Comparison of ENCODE assay signal across 30 cellular contexts in the genomic region with DNA sequence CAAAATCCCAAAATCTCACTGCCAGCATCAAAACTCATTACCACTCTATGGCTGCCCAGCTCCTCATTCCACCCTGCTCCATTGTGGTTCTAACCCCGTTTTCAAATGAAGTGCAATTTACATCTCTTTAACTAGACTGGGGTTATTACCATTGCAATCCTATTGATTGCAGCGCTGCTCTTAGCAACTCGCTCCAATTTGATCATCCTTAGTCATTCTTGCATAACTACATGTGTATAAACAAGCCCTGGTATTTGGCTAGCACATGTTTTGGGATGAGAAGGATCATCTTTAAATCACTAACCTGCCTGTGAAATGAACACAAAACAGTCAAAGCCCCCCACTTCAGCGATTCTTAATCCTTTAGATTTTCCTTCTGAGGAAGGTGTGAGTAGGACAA.
DNase-seq lines count a peak whose midpoint lies in the region; ATAC-seq, FAIRE-seq and TF ChIP-seq lines count a peak whose summit lies in the region.
"Had no signal": no experiment of that assay in that cellular context is flagged by ENCODE, and none has a peak within 500 bp of the region (broad histone marks: within the 10 kb centered on the region; RNA-seq: fewer than 3 reads in every experiment).

No MANE protein-coding gene starts in this region.

- H3K4me1 Mint-ChIP-seq in activated T-cell treated with anti-CD3 and anti-CD28 coated beads, Interleukin-2, amount 50 U/mL, for 4 hours (ENCODE audit: low read depth) = no peaks in the 10 kb centered on the region
- H3K4me1 Mint-ChIP-seq: activated CD4-positive, alpha-beta T cell treated with anti-CD3 and anti-CD28 coated beads, Interleukin-2, amount 10 ng/mL, durations not matched to agents 7 days and 5 days; activated naive CD4-positive, alpha-beta T cell treated with anti-CD3 and anti-CD28 coated beads, Interleukin-2, amount 50 U/mL, for 24 hours; immature natural killer cell; naive thymus-derived CD8-positive, alpha-beta T cell had no signal

- H3K36me3 Mint-ChIP-seq in activated T-cell treated with anti-CD3 and anti-CD28 coated beads, Interleukin-2, amount 50 U/mL, for 4 hours (ENCODE audit: insufficient read depth) = no peaks in the 10 kb centered on the region
- H3K36me3 Mint-ChIP-seq: activated naive CD4-positive, alpha-beta T cell treated with anti-CD3 and anti-CD28 coated beads, Interleukin-2, amount 50 U/mL, for 24 hours; immature natural killer cell had no signal

- DNase-seq in AG09309 (ENCODE audit: low read depth) (peak; percentile 13), HCEC 1CT (peak; percentile 65), epithelial cell of prostate (ENCODE audit: low read depth, low spot score) (peak; percentile 12), keratinocyte (ENCODE audit: low read depth, low spot score) (peak; percentile 5), Karpas-422 (no peak), DMS153 (lab: John Stamatoyannopoulos, UW) (no peak), HK-2 (ENCODE audit: unreplicated experiment) (no peak)
- DNase-seq in activated T-cell treated with anti-CD3 and anti-CD28 coated beads, Interleukin-2, amount 50 U/mL, for 4 hours = no peak
- DNase-seq: activated CD4-positive, alpha-beta T cell treated with anti-CD3 and anti-CD28 coated beads, Interleukin-2, amount 10 ng/mL, durations not matched to agents 7 days and 5 days; anterior cingulate cortex; central memory CD4-positive, alpha-beta T cell; gastrocnemius medialis; GF-D8; hippocampal formation; immature natural killer cell; Kasumi-1; left ventricle myocardium superior; midbrain; naive thymus-derived CD8-positive, alpha-beta T cell; NCI-H1092; NCI-H187 treated with DMSO at 0.1 percent for 48 hours; NCI-H69; stimulated activated CD4-positive, alpha-beta T cell treated with anti-CD3 and anti-CD28 coated beads, Interleukin-4, amount 100 ng/mL, for 4 hours; stimulated activated naive CD4-positive, alpha-beta T cell; T-helper 2 cell had no signal

- no peaks in the 10 kb centered on the region for H3K9me1 ChIP-seq in keratinocyte (ENCODE audit: control insufficient read depth, extremely low read depth, insufficient read depth, low read length)

- H3K4me2 ChIP-seq in keratinocyte (ENCODE audit: control insufficient read depth, extremely low read depth, insufficient read depth, low read depth, low read length) = peak overlapping the region; percentile 24
- no peak overlapping the region for H3K4me2 ChIP-seq in Karpas-422 (ENCODE audit: low read depth, low read length, poor library complexity, severe bottlenecking)
- H3K4me2 ChIP-seq: A549 had no signal

- H3K9me3 ChIP-seq in keratinocyte (ENCODE audit: control insufficient read depth, low read depth, low read length) (no peaks in the 10 kb centered on the region), Karpas-422 (ENCODE audit: low read length) (no peaks in the 10 kb centered on the region)
- H3K9me3 ChIP-seq: A549, gastrocnemius medialis, vagina had no signal

- H3K27ac ChIP-seq in epithelial cell of prostate (no peak overlapping the region), keratinocyte (ENCODE audit: control insufficient read depth, insufficient read depth, low read length) (no peak overlapping the region), Karpas-422 (ENCODE audit: low read length) (no peak overlapping the region)
- H3K27ac ChIP-seq: A549, gastrocnemius medialis, SK-N-MC, vagina had no signal

- H3K9ac ChIP-seq in keratinocyte (ENCODE audit: control insufficient read depth, extremely low read depth, insufficient read depth, low read length) (no peak overlapping the region), Karpas-422 (ENCODE audit: low read length) (no peak overlapping the region)

- no peak overlapping the region for H3K4me3 Mint-ChIP-seq in activated T-cell treated with anti-CD3 and anti-CD28 coated beads, Interleukin-2, amount 50 U/mL, for 4 hours
- H3K4me3 Mint-ChIP-seq: activated CD4-positive, alpha-beta T cell treated with anti-CD3 and anti-CD28 coated beads, Interleukin-2, amount 10 ng/mL, durations not matched to agents 7 days and 5 days; activated naive CD4-positive, alpha-beta T cell treated with anti-CD3 and anti-CD28 coated beads, Interleukin-2, amount 50 U/mL, for 24 hours; immature natural killer cell; naive thymus-derived CD8-positive, alpha-beta T cell had no signal

- H3K36me3 ChIP-seq in keratinocyte (ENCODE audit: control insufficient read depth in 2 of 2, extremely low read depth in 1 of 2, insufficient read depth in 2 of 2, low read length in 2 of 2) (no peaks in the 10 kb centered on the region), Karpas-422 (ENCODE audit: insufficient read depth, low read length) (no peaks in the 10 kb centered on the region)
- H3K36me3 ChIP-seq: gastrocnemius medialis, vagina had no signal

- H3K4me3 ChIP-seq in AG09309 (ENCODE audit: control insufficient read depth, low read depth, low read length) = no peak overlapping the region
- no peak overlapping the region for H3K4me3 ChIP-seq in keratinocyte (ENCODE audit: control insufficient read depth in 2 of 3, extremely low read depth in 1 of 3, insufficient read depth in 2 of 3, low read depth in 1 of 3, low read length in 3 of 3)
- H3K4me3 ChIP-seq in Karpas-422 (ENCODE audit: low read length) = no peak overlapping the region
- H3K4me3 ChIP-seq: A549, gastrocnemius medialis, SK-N-MC, vagina had no signal

- no peak for ATAC-seq in activated T-cell treated with anti-CD3 and anti-CD28 coated beads, Interleukin-2, amount 50 U/mL, for 4 hours
- ATAC-seq: A549; gastrocnemius medialis; left ventricle myocardium superior; naive thymus-derived CD8-positive, alpha-beta T cell had no signal

- H3K27me3 Mint-ChIP-seq in activated T-cell treated with anti-CD3 and anti-CD28 coated beads, Interleukin-2, amount 50 U/mL, for 4 hours (ENCODE audit: low read depth) = no peaks in the 10 kb centered on the region
- H3K27me3 Mint-ChIP-seq: activated CD4-positive, alpha-beta T cell treated with anti-CD3 and anti-CD28 coated beads, Interleukin-2, amount 10 ng/mL, durations not matched to agents 7 days and 5 days had no signal

- H2AFZ ChIP-seq in keratinocyte (ENCODE audit: control insufficient read depth, low read length) (no peak overlapping the region), Karpas-422 (ENCODE audit: low read length) (no peak overlapping the region)

- H3K4me1 ChIP-seq in keratinocyte (ENCODE audit: control insufficient read depth, extremely low read depth, insufficient read depth, low read length) (peaks cover 17% of the 10 kb centered on the region), Karpas-422 (ENCODE audit: low read length) (peaks cover 2% of the 10 kb centered on the region)
- H3K4me1 ChIP-seq: A549, vagina had no signal

- H3K27me3 ChIP-seq in keratinocyte (ENCODE audit: control insufficient read depth, extremely low read depth, insufficient read depth, low read length) (peaks cover 3% of the 10 kb centered on the region), Karpas-422 (ENCODE audit: low read length) (0 out of 2 replicates have a peak, but pooled peaks cover 2% of the 10 kb centered on the region)
- H3K27me3 ChIP-seq: gastrocnemius medialis, vagina had no signal

- no peaks in the 10 kb centered on the region for H3K79me2 ChIP-seq in keratinocyte (ENCODE audit: control insufficient read depth, insufficient read depth, low read length)
- H3K79me2 ChIP-seq in Karpas-422 (ENCODE audit: low read length) = no peaks in the 10 kb centered on the region

- no peak for TF ChIP-seq CTCF in AG09309 (IDR thresholded peaks at IDR 0.05; ENCODE audit: control insufficient read depth, insufficient read depth, low read depth, low read length, missing control alignments)
- TF ChIP-seq CTCF in keratinocyte (optimal IDR thresholded peaks at IDR 0.05 in 1 of 3, IDR thresholded peaks at IDR 0.05 in 1 of 3, conservative IDR thresholded peaks at IDR 0.05 in 1 of 3; ENCODE audit: extremely low read depth in 1 of 3, insufficient read depth in 2 of 3, low read length in 3 of 3) = no peak

- peaks cover 3% of the 10 kb centered on the region for H3K9me3 Mint-ChIP-seq in activated T-cell treated with anti-CD3 and anti-CD28 coated beads, Interleukin-2, amount 50 U/mL, for 4 hours

- no peaks in the 10 kb centered on the region for H4K20me1 ChIP-seq in keratinocyte (ENCODE audit: control insufficient read depth, extremely low read depth, insufficient read depth, low read length)
- no peaks in the 10 kb centered on the region for H4K20me1 ChIP-seq in Karpas-422 (ENCODE audit: insufficient read depth, low read depth, low read length)

- dilution Hi-C loops in keratinocyte (cut with MboI; ENCODE audit: extremely low pct_ligation_motif_present, low sequenced_read_pairs) = no loop called here

- no peaks in the 10 kb centered on the region for H3K9me2 ChIP-seq in Karpas-422 (replicated peaks; ENCODE audit: insufficient read depth, low read length)

- peak; percentile 73 for FAIRE-seq in keratinocyte (lab: Jason Lieb, UNC)
- FAIRE-seq: A549, GM18507 had no signal

Comparison
In these comparisons a context has a peak if more than half of its experiments do, and no peak if none do; other contexts are left out.
1. DNase-seq: peak in AG09309 (single experiment), HCEC 1CT (single experiment), epithelial cell of prostate (single experiment) and keratinocyte (single experiment); none in activated T-cell treated with anti-CD3 and anti-CD28 coated beads, Interleukin-2, amount 50 U/mL, for 4 hours (single experiment), Karpas-422 (single experiment), DMS153 (single experiment) and HK-2 (single experiment).